1 cellular context compared by ENCODE assay signal in the genomic region with DNA sequence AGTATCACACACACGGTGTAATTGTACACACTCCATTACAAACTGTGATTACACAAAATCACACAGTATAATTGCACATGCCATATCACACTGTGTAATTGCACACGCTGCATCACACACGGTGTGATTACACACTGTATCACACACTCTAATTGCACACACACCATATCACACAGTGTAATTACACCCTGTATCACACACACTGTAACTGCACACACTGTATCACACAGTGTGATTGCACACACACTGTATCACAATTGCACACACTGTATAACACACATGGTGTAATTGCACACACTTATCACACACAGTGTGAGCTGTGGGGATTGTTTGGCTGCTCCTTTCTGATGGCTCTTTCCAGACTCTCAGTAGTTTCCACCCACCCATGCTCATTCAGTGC.
TF ChIP-seq lines count a peak whose summit lies in the region.

No MANE protein-coding gene starts in this region.

TF ChIP-seq in H1, 55 proteins besides CTCF, POLR2A, EP300 and RAD21 (continued from another document):
- TF ChIP-seq, protein P1, sequence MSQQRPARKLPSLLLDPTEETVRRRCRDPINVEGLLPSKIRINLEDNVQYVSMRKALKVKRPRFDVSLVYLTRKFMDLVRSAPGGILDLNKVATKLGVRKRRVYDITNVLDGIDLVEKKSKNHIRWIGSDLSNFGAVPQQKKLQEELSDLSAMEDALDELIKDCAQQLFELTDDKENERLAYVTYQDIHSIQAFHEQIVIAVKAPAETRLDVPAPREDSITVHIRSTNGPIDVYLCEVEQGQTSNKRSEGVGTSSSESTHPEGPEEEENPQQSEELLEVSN (IDR thresholded peaks at IDR 0.05) = no peak
- TF ChIP-seq USF2 (IDR thresholded peaks at IDR 0.05; ENCODE audit: low read length) (no peak), PHF8 (conservative IDR thresholded peaks at IDR 0.05; ENCODE audit: low read depth, low read length) (no peak)
